In genomic region chr3:167729591-167729990, GRCh38 we compare ENCODE assay signal across 1 cellular context.
TF ChIP-seq lines count a peak whose summit lies in the region.

No MANE protein-coding gene starts in this region.

TF ChIP-seq in K562, 482 proteins besides CTCF, POLR2A, EP300 and RAD21:
- TF ChIP-seq FOXP4 (CRISPR knock-in tag; IDR thresholded peaks at IDR 0.05; ENCODE audit: borderline replicate concordance) = no peak
- 0 out of 2 replicates have a peak, but pooled peaks have one; percentile 41 for TF ChIP-seq HMBOX1 (IDR thresholded peaks at IDR 0.05)
- TF ChIP-seq, protein P1, sequence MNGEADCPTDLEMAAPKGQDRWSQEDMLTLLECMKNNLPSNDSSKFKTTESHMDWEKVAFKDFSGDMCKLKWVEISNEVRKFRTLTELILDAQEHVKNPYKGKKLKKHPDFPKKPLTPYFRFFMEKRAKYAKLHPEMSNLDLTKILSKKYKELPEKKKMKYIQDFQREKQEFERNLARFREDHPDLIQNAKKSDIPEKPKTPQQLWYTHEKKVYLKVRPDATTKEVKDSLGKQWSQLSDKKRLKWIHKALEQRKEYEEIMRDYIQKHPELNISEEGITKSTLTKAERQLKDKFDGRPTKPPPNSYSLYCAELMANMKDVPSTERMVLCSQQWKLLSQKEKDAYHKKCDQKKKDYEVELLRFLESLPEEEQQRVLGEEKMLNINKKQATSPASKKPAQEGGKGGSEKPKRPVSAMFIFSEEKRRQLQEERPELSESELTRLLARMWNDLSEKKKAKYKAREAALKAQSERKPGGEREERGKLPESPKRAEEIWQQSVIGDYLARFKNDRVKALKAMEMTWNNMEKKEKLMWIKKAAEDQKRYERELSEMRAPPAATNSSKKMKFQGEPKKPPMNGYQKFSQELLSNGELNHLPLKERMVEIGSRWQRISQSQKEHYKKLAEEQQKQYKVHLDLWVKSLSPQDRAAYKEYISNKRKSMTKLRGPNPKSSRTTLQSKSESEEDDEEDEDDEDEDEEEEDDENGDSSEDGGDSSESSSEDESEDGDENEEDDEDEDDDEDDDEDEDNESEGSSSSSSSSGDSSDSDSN (IDR thresholded peaks at IDR 0.05; ENCODE audit: borderline replicate concordance in 1 of 2, low read depth in 2 of 2, low read length in 2 of 2) = 0 out of 4 replicates have a peak, but pooled peaks of 1 of the 2 experiments have one; percentile 1
